8 cellular contexts compared by ENCODE assay signal in genomic region chr2:169799555-169799954, GRCh38. TPM values are rescaled to one million over a fixed set of nuclear protein-coding genes. Genes with fewer than 3 reads are reported as not detected.
DNase-seq lines count a peak whose midpoint lies in the region; ATAC-seq, FAIRE-seq and TF ChIP-seq lines count a peak whose summit lies in the region.

No MANE protein-coding gene starts in this region.

- ATAC-seq in GM21723 (IDR thresholded peaks at IDR 0.05; ENCODE audit: unreplicated experiment): no peak

- FAIRE-seq in H54 (lab: Jason Lieb, UNC): peak; percentile 58

- POLR2A ChIA-PET in AG04450 (lab: Yijun Ruan, JAX): no interaction called here

- H3K36me3 ChIP-seq in WERI-Rb-1: peaks cover 30% of the 10 kb centered on the region

- no peak for TF ChIP-seq CTCF in AG04450 (IDR thresholded peaks at IDR 0.05; ENCODE audit: low read depth, low read length)
- no peak for TF ChIP-seq CTCF in WERI-Rb-1 (IDR thresholded peaks at IDR 0.05; ENCODE audit: low read depth, low read length)

- H3K4me3 ChIP-seq in AG04450 (ENCODE audit: low read depth, low read length) (peak overlapping the region; percentile 88), WERI-Rb-1 (ENCODE audit: low read depth, low read length) (peak overlapping the region; percentile 56), skeletal muscle cell (ENCODE audit: low read depth, low read length) (peak overlapping the region; percentile 80)

- no peaks in the 10 kb centered on the region for H3K27me3 ChIP-seq in AG04450 (ENCODE audit: control insufficient read depth, insufficient read depth, low read length)
- no peaks in the 10 kb centered on the region for H3K27me3 ChIP-seq in WERI-Rb-1 (ENCODE audit: insufficient read depth, low read depth, severe bottlenecking)

- CTCF ChIA-PET in AG04450 (lab: Charles Lee): interaction anchor here (0.7 kb wide), 1 partner anchor 25 kb away, joined by 3 read pairs; no protein-coding TSS in a partner anchor

- peak overlapping the region; percentile 82 for H3K27ac ChIP-seq in AG04450 (ENCODE audit: low read depth, low read length)
- peak overlapping the region; percentile 82 for H3K27ac ChIP-seq in WERI-Rb-1

- no peak for DNase-seq in AG04450 (ENCODE audit: low read depth, low spot score)
- no peak for DNase-seq in H54 (ENCODE audit: insufficient read length, low spot score)
- DNase-seq in WERI-Rb-1: no peak
- peak; percentile 13 for DNase-seq in germinal center (ENCODE audit: low spot score)
- DNase-seq in skeletal muscle cell (ENCODE audit: low read depth): no peak
- no peak for DNase-seq in inferior parietal cortex (ENCODE audit: extremely low spot score)
- no peak for DNase-seq in A172 (ENCODE audit: low spot score)

- no peak for TF ChIP-seq POLR2A in H54 (IDR thresholded peaks at IDR 0.05; ENCODE audit: low read depth, low read length)

- H3K9me3 ChIP-seq in AG04450 (ENCODE audit: control insufficient read depth, insufficient read depth, low read length) (no peaks in the 10 kb centered on the region), WERI-Rb-1 (ENCODE audit: severe bottlenecking) (no peaks in the 10 kb centered on the region)

RNA-seq across cellular contexts. Expression of gene SSB, which starts 0.9 kb away (rescaled TPM):
- polyA plus RNA-seq in AG04450 (2011; rRNA removed): 100 and 161 TPM in 2 replicates
- 28.9 and 31.2 TPM in 2 replicates for polyA minus RNA-seq in AG04450 (2011; rRNA and poly(A)+ RNA removed)
- 212 and 287 TPM in 2 replicates for total RNA-seq in A172 (2014; rRNA removed; shearing (Covaris generic))

RNA-seq across cellular contexts. Expression of gene METTL5, which starts 25.1 kb away (rescaled TPM):
- polyA plus RNA-seq in AG04450 (2011; rRNA removed): 34.3 and 45.0 TPM in 2 replicates
- 7.2 and 13.7 TPM in 2 replicates for polyA minus RNA-seq in AG04450 (2011; rRNA and poly(A)+ RNA removed)
- 141 and 192 TPM in 2 replicates for total RNA-seq in A172 (2014; rRNA removed; shearing (Covaris generic))

RNA-seq across cellular contexts. Expression of gene UBR3, which starts 27.7 kb away (rescaled TPM):
- polyA plus RNA-seq in AG04450 (2011; rRNA removed): 15.7 and 20.3 TPM in 2 replicates
- 19.6 and 45.9 TPM in 2 replicates for polyA minus RNA-seq in AG04450 (2011; rRNA and poly(A)+ RNA removed)
- 19.9 and 21.0 TPM in 2 replicates for total RNA-seq in A172 (2014; rRNA removed; shearing (Covaris generic))
